9 cellular contexts compared by ENCODE assay signal in the genomic region with DNA sequence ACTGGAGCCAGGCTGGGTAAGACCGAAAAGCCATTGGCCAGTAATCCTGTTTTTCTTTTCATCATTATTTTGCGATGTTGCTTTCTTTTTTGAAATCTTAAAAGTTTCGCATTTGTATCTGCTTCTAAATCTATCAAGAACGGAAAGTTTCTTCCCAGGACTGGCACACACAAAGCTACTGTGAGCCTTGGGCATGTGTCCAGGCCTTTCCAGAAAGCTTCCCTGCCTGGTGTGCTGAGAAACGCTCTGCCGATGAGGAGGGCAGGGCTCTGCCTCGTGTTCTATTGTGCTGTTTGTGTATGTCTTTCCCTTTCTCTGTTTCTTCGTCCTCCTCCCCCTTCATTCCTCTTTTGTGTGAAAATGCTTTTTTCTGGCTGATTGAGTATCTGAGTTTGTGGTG.
DNase-seq lines count a peak whose midpoint lies in the region; TF ChIP-seq lines count a peak whose summit lies in the region.
"Had no signal": no experiment of that assay in that cellular context is flagged by ENCODE, and none has a peak within 500 bp of the region (broad histone marks: within the 10 kb centered on the region; RNA-seq: fewer than 3 reads in every experiment).

No MANE protein-coding gene starts in this region.

- H3K27me3 ChIP-seq in layer of hippocampus (ENCODE audit: control insufficient read depth, insufficient read depth, low read length) (no peaks in the 10 kb centered on the region), sigmoid colon (no peaks in the 10 kb centered on the region), mesendoderm (ENCODE audit: insufficient read depth, low read length, poor library complexity) (no peaks in the 10 kb centered on the region)

- H2AK5ac ChIP-seq in mesendoderm (ENCODE audit: low read length), result no peak overlapping the region

- H4K8ac ChIP-seq in mesendoderm (ENCODE audit: low read depth, low read length), result no peak overlapping the region

- no peak overlapping the region for H3K23ac ChIP-seq in mesendoderm (ENCODE audit: low read length)

- TF ChIP-seq CTCF in choroid plexus epithelial cell (conservative IDR thresholded peaks at IDR 0.05; ENCODE audit: low read depth, low read length) (no peak), sigmoid colon (IDR thresholded peaks at IDR 0.05) (no peak)

- H3K27ac ChIP-seq in layer of hippocampus (ENCODE audit: low read depth, low read length), result peak overlapping the region; percentile 88
- peak overlapping the region; percentile 49 to 82 (median 81) for H3K27ac ChIP-seq in sigmoid colon
- H3K27ac ChIP-seq in mesendoderm (ENCODE audit: low read depth, low read length), result no peak overlapping the region

- intact Hi-C loops in sigmoid colon (cut with DNase I), result loop anchor here (2.0 kb wide), 1 partner anchor 73 kb away; the partner anchor contains the start of gene RGL1

- H3K4ac ChIP-seq in mesendoderm (ENCODE audit: low read depth, low read length), result no peak overlapping the region

- no peak overlapping the region for H3K4me2 ChIP-seq in mesendoderm (ENCODE audit: low read length)

- no peaks in the 10 kb centered on the region for H3K79me2 ChIP-seq in mesendoderm (ENCODE audit: control insufficient read depth, insufficient read depth, low read length)

- no peaks in the 10 kb centered on the region for H3K79me1 ChIP-seq in mesendoderm (ENCODE audit: low read length)

- TF ChIP-seq EP300 in sigmoid colon (IDR thresholded peaks at IDR 0.05), result no peak

- TF ChIP-seq POLR2A in sigmoid colon (IDR thresholded peaks at IDR 0.05), result no peak

- H3K9me3 ChIP-seq in sigmoid colon, result no peaks in the 10 kb centered on the region

- WGBS in sigmoid colon, 2 donors, result 72 to 77% methylated on average over 8 of the region's 8 CpGs
- WGBS in mesendoderm (ENCODE audit: extremely low coverage, insufficient coverage, low lambda C conversion rate), result no CpG with 5 or more reads among the region's 8 CpGs

- H2BK120ac ChIP-seq in mesendoderm (ENCODE audit: low read depth, low read length), result no peak overlapping the region

- no peak overlapping the region for H3K4me3 ChIP-seq in choroid plexus epithelial cell (ENCODE audit: low read depth, low read length)
- H3K4me3 ChIP-seq in sigmoid colon, result peak overlapping the region in 3 of 4 donors; percentile 21 to 39 (median 30)
- no peak overlapping the region for H3K4me3 ChIP-seq in mesendoderm (ENCODE audit: low read length)

- no peaks in the 10 kb centered on the region for H3K36me3 ChIP-seq in sigmoid colon
- H3K36me3 ChIP-seq in mesendoderm (ENCODE audit: control insufficient read depth, insufficient read depth, low read length), result no peaks in the 10 kb centered on the region

- H3K4me1 ChIP-seq in sigmoid colon (peaks cover 0 to 88% (median 70%) of the 10 kb centered on the region in 4 donors), mesendoderm (ENCODE audit: control insufficient read depth, low read depth, low read length) (no peaks in the 10 kb centered on the region)

- H3K9ac ChIP-seq in mesendoderm (ENCODE audit: low read length), result no peak overlapping the region

- no peak overlapping the region for H2BK5ac ChIP-seq in mesendoderm (ENCODE audit: low read length)

- no peak overlapping the region for H3K56ac ChIP-seq in mesendoderm (ENCODE audit: low read length)

- no peak overlapping the region for H2BK15ac ChIP-seq in mesendoderm (replicated peaks; ENCODE audit: low read depth)

- H3K18ac ChIP-seq in mesendoderm (ENCODE audit: low read length), result no peak overlapping the region

- peak; percentile 27 for DNase-seq in EL
- peak; percentile 57 for DNase-seq in choroid plexus epithelial cell (ENCODE audit: low read depth)
- DNase-seq in sigmoid colon, result peak; percentile 90
- no peak for DNase-seq in NK-92 treated with Interleukin-12 subunit alpha and Interleukin-12 subunit beta, amount 100 ng/mL, for 24 hours (lab: John Stamatoyannopoulos, UW)
- DNase-seq in T-helper 1 cell, result no peak
- no peak for DNase-seq in NCI-H82 (lab: John Stamatoyannopoulos, UW)
- DNase-seq in mesendoderm, result no peak
- DNase-seq: NCI-H345 had no signal

- no peak overlapping the region for H4K5ac ChIP-seq in mesendoderm (ENCODE audit: low read length)

Comparison
In these comparisons a context has a peak if more than half of its experiments do, and no peak if none do; other contexts are left out.
1. DNase-seq: peak in EL (single experiment), choroid plexus epithelial cell (single experiment) and sigmoid colon (single experiment); none in NK-92 treated with Interleukin-12 subunit alpha and Interleukin-12 subunit beta, amount 100 ng/mL, for 24 hours (single experiment), T-helper 1 cell (0 of 5), NCI-H82 (single experiment) and mesendoderm (single experiment).
2. H3K4me3 ChIP-seq: peak in sigmoid colon (3 of 4); none in choroid plexus epithelial cell (single experiment) and mesendoderm (single experiment).